In genomic region chr11:117080370-117080769, GRCh38 we compare ENCODE assay signal across 21 cellular contexts. TPM values are rescaled to one million over a fixed set of nuclear protein-coding genes. Genes with fewer than 3 reads are reported as not detected.
DNase-seq lines count a peak whose midpoint lies in the region; ATAC-seq, FAIRE-seq and TF ChIP-seq lines count a peak whose summit lies in the region.
"Had no signal": no experiment of that assay in that cellular context is flagged by ENCODE, and none has a peak within 500 bp of the region (broad histone marks: within the 10 kb centered on the region; RNA-seq: fewer than 3 reads in every experiment).

No MANE protein-coding gene starts in this region.

- H3K9ac ChIP-seq in K562 (ENCODE audit: insufficient read depth in 1 of 2, low read depth in 2 of 2, low read length in 2 of 2) = no peak overlapping the region

- POLR2A ChIA-PET in K562 (lab: Yijun Ruan, JAX) = interaction anchor here (1.3 kb wide), 1 partner anchor 9 kb away, joined by 3 read pairs; no protein-coding TSS in a partner anchor

- intact Hi-C loops in K562 (cut with micrococcal nuclease) = no loop called here

- CTCF ChIA-PET in K562 (lab: Yijun Ruan, JAX; ENCODE audit: low intra/inter-chr PET ratio) = interaction anchor here (0.6 kb wide), 1 partner anchor 14 kb away, joined by 3 read pairs; no protein-coding TSS in a partner anchor

- H4K20me1 ChIP-seq in K562 (replicated peaks; ENCODE audit: control insufficient read depth, insufficient read depth, low read length) = peaks cover 4% of the 10 kb centered on the region; the same call in 1 of the 2 replicates

- no peaks in the 10 kb centered on the region for H3K27me3 ChIP-seq in K562 (ENCODE audit: control insufficient read depth in 2 of 2, insufficient read depth in 2 of 2, low read length in 2 of 2)

- ATAC-seq in K562 = no peak
- no peak for ATAC-seq in GM19463 (IDR thresholded peaks at IDR 0.05; ENCODE audit: unreplicated experiment)
- ATAC-seq: GM12878, GM23338 had no signal

- no peak for TF ChIP-seq POLR2A in K562 (conservative IDR thresholded peaks at IDR 0.05)

- H3K27ac ChIP-seq in K562 (ENCODE audit: extremely low read depth, low read depth, low read length) = no peak overlapping the region
- peak overlapping the region; percentile 61 for H3K27ac ChIP-seq in temporal lobe (ENCODE audit: low read depth, low read length)
- H3K27ac ChIP-seq: 22Rv1 had no signal

- no peak for TF ChIP-seq EP300 in K562 (IDR thresholded peaks at IDR 0.05; ENCODE audit: low read length)

- no peaks in the 10 kb centered on the region for H3K9me3 ChIP-seq in K562 (replicated peaks; ENCODE audit: control insufficient read depth, insufficient read depth, low read depth, low read length)

- H3K79me2 ChIP-seq in K562 (ENCODE audit: control insufficient read depth, insufficient read depth, low read length) = peaks cover 85% of the 10 kb centered on the region

- H3K4me3 ChIP-seq in K562 = no peak overlapping the region
- H3K4me3 ChIP-seq: GM12878, GM23338 had no signal

- FAIRE-seq in A204.1 (lab: Jason Lieb, UNC) (peak; percentile 6), K562 (lab: Jason Lieb, UNC) (no peak), frontal cortex (lab: Jason Lieb, UNC) (peak; percentile 54)
- FAIRE-seq: GM12878, GM19239, H54 had no signal

- no peak for TF ChIP-seq RAD21 in K562 (CRISPR knock-in tag; conservative IDR thresholded peaks at IDR 0.05 in 1 of 2, IDR thresholded peaks at IDR 0.05 in 1 of 2)

- no TSS peak for BruUV-seq in K562 (replicated peaks; lab: Mats Ljungman, UMichigan)

- peaks cover 0 to 5% of the 10 kb centered on the region in 2 experiments; a peak in 2 of 5 replicates for H3K4me1 ChIP-seq in K562 (replicated peaks in 1 of 2; ENCODE audit: control insufficient read depth in 2 of 2, insufficient read depth in 2 of 2, low read length in 2 of 2)

- no peaks in the 10 kb centered on the region for H3K36me3 ChIP-seq in K562 (ENCODE audit: control insufficient read depth, insufficient read depth, low read length)

- no peak overlapping the region for H3K4me2 ChIP-seq in K562 (ENCODE audit: insufficient read depth, low read length)
- H3K4me2 ChIP-seq: GM23338 had no signal

- DNase-seq in K562 (ENCODE audit: extremely low read depth in 1 of 4, low spot score in 3 of 4) (no peak), frontal cortex (ENCODE audit: low spot score in 2 of 2) (no peak), NCI-H1694 treated with DMSO at 0.1 percent for 48 hours (lab: John Stamatoyannopoulos, UW) (no peak), NCI-H345 (lab: John Stamatoyannopoulos, UW) (no peak)
- DNase-seq: C1 segment of cervical spinal cord; CD4-positive, CD25-positive, alpha-beta regulatory T cell; CD8-positive, alpha-beta memory T cell; COR-L47; DMS 273 treated with DMSO at 0.1 percent for 48 hours; DMS53; DND-41; EL; HCEC 1CT had no signal

- TF ChIP-seq CTCF in K562 (IDR thresholded peaks at IDR 0.05 in 2 of 3, conservative IDR thresholded peaks at IDR 0.05 in 1 of 3; ENCODE audit: insufficient read depth in 2 of 3, low read depth in 1 of 3, low read length in 3 of 3) = no peak

- WGBS in K562 (ENCODE audit: insufficient coverage, low coverage, missing lambda C conversion rate) = 92% methylated on average over 5 of the region's 5 CpGs

- no peaks in the 10 kb centered on the region for H3K9me1 ChIP-seq in K562 (ENCODE audit: control insufficient read depth, insufficient read depth, low read length)

- in situ Hi-C loops in K562 (cut with MboI) = no loop called here

- H2AFZ ChIP-seq in K562 (ENCODE audit: low read depth, low read length) = no peak overlapping the region
- H2AFZ ChIP-seq: GM23338 had no signal

TF ChIP-seq in K562, 482 proteins besides CTCF, POLR2A, EP300 and RAD21:
- TF ChIP-seq, protein P1, sequence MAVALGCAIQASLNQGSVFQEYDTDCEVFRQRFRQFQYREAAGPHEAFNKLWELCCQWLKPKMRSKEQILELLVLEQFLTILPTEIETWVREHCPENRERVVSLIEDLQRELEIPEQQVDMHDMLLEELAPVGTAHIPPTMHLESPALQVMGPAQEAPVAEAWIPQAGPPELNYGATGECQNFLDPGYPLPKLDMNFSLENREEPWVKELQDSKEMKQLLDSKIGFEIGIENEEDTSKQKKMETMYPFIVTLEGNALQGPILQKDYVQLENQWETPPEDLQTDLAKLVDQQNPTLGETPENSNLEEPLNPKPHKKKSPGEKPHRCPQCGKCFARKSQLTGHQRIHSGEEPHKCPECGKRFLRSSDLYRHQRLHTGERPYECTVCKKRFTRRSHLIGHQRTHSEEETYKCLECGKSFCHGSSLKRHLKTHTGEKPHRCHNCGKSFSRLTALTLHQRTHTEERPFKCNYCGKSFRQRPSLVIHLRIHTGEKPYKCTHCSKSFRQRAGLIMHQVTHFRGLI (CRISPR knock-in tag; IDR thresholded peaks at IDR 0.05) = no peak
- TF ChIP-seq, protein P2, sequence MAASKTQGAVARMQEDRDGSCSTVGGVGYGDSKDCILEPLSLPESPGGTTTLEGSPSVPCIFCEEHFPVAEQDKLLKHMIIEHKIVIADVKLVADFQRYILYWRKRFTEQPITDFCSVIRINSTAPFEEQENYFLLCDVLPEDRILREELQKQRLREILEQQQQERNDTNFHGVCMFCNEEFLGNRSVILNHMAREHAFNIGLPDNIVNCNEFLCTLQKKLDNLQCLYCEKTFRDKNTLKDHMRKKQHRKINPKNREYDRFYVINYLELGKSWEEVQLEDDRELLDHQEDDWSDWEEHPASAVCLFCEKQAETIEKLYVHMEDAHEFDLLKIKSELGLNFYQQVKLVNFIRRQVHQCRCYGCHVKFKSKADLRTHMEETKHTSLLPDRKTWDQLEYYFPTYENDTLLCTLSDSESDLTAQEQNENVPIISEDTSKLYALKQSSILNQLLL (CRISPR knock-in tag; IDR thresholded peaks at IDR 0.05; ENCODE audit: borderline replicate concordance) = peak; percentile 74; the same call in 1 of the 2 replicates
- TF ChIP-seq RAD51 (IDR thresholded peaks at IDR 0.05; ENCODE audit: borderline replicate concordance, low read depth) = no peak
- peak; percentile 71; the same call in 1 of the 2 replicates for TF ChIP-seq ZNF408 (CRISPR knock-in tag; IDR thresholded peaks at IDR 0.05; ENCODE audit: low read depth)
TF ChIP-seq in K562: peak in this region for 2.

RNA-seq across cellular contexts. Expression of gene SIK3, which starts 17.9 kb away (rescaled TPM):
- 63.2 and 103 TPM in 2 replicates for total RNA-seq in K562 (2011; cell fraction: chromatin; rRNA removed; ENCODE audit: low replicate concordance)
- total RNA-seq in K562 (2011; cell fraction: nucleolus; rRNA removed) = 30.0 and 38.4 TPM in 2 replicates
- 51.0 and 57.2 TPM in 2 replicates for total RNA-seq in K562 (2011; cell fraction: nucleoplasm; rRNA removed)
- total RNA-seq in K562 (2014; rRNA removed) (8.4 and 9.5 TPM in 2 replicates), K562 (2014; rRNA removed; fragmentation: Illumina TruSeq; extraction: Trizol) (10.7 and 10.8 TPM in 2 replicates), K562 (2015; rRNA removed; fragmentation: Illumina TruSeq; extraction: Trizol) (7.6 and 8.5 TPM in 2 replicates), K562 (2021) (16.7 and 21.6 TPM in 2 replicates), frontal cortex (27.3 TPM), temporal lobe (21.6 TPM)
- polyA plus RNA-seq in K562 (2011; rRNA removed) (6.1 and 7.3 TPM in 2 replicates), K562 (2014; fragmentation: Illumina TruSeq; extraction: Trizol) (12.2 and 14.0 TPM in 2 replicates), K562 (2014; fragmentation: Nextera tagmentation; extraction: Ambion mirVana) (1 to 10 TPM; 1.6 to 1.8 TPM), K562 (2014; rRNA removed) (8.0 and 8.9 TPM in 2 replicates)
- 4.2 and 4.4 TPM in 2 replicates for polyA plus RNA-seq in K562 (2011; cell fraction: cytosol; rRNA removed)
- polyA plus RNA-seq in K562 (2011; cell fraction: nucleus; rRNA removed) = 21.4 and 34.9 TPM in 2 replicates
- polyA plus RNA-seq in K562 (2012) = 9.5 and 10.3 TPM in 2 replicates
- 14.2 and 16.0 TPM in 2 replicates for polyA minus RNA-seq in K562 (2011; rRNA and poly(A)+ RNA removed)
- 6.6 and 9.6 TPM in 2 replicates for polyA minus RNA-seq in K562 (2011; cell fraction: cytosol; rRNA and poly(A)+ RNA removed)
- 22.2 and 28.9 TPM in 2 replicates for polyA minus RNA-seq in K562 (2011; cell fraction: nucleus; rRNA and poly(A)+ RNA removed)
